ENCODE assay signal across 21 cellular contexts in the genomic region with DNA sequence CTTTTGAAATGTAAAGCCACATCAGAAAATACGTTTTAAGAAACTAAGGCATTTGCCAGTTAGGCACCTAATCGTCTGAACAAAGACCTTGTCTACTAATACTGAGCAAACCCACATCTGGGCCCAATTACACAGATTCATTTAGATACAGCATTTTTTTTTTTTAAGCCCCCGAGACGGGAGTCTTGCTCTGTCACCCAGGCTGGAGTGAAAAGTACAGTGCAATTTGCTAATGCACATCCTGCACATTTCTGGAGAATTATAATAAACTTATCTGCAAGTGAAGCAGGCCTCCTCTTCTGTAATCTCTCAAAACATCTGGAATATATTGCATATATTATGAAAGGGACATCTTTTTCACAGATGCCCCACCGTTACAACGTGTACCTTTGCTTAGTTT. TPM values are rescaled to one million over a fixed set of nuclear protein-coding genes. Genes with fewer than 3 reads are reported as not detected.
DNase-seq lines count a peak whose midpoint lies in the region; ATAC-seq lines count a peak whose summit lies in the region.
"Had no signal": no experiment of that assay in that cellular context is flagged by ENCODE, and none has a peak within 500 bp of the region (broad histone marks: within the 10 kb centered on the region; RNA-seq: fewer than 3 reads in every experiment).

No MANE protein-coding gene starts in this region.

- DNase-seq in CD8-positive, alpha-beta memory T cell, result no peak
- DNase-seq in memory B cell (ENCODE audit: low spot score in 2 of 2) (no peak), NOMO-1 (lab: John Stamatoyannopoulos, UW; ENCODE audit: unreplicated experiment in 2 of 2) (no peak), left colon (no peak), left lobe of liver (ENCODE audit: low spot score) (no peak)
- DNase-seq: activated CD4-positive, alpha-beta T cell treated with anti-CD3 and anti-CD28 coated beads for 48 hours; BE2C; caudate nucleus; NCI-H2107; small intestine; stimulated activated naive CD8-positive, alpha-beta T cell treated with anti-CD3 and anti-CD28 coated beads, Interleukin-15, Interleukin-2, amounts not matched to agents 100 U/mL and 50 U/mL, for 24 hours had no signal

- peaks cover 0 to 12% of the 10 kb centered on the region in 2 donors for H3K27me3 Mint-ChIP-seq in CD8-positive, alpha-beta memory T cell
- H3K27me3 Mint-ChIP-seq in activated T-helper 17 cell treated with anti-CD3 and anti-CD28 coated beads, Interleukin-2, amount 50 U/mL, for 72 hours, result no peaks in the 10 kb centered on the region
- H3K27me3 Mint-ChIP-seq in memory B cell, result no peaks in the 10 kb centered on the region

- H3K4me1 ChIP-seq in ACC112 (ENCODE audit: control insufficient read depth, insufficient read depth, low read length, unreplicated experiment), result peaks cover 38% of the 10 kb centered on the region
- H3K4me1 ChIP-seq in CD8-positive, alpha-beta memory T cell (ENCODE audit: insufficient read depth, low read length), result peaks cover 66% of the 10 kb centered on the region
- H3K4me1 ChIP-seq: BE2C, parathyroid adenoma had no signal

- peak overlapping the region; percentile 27 to 99 (median 60) for H3K4me3 Mint-ChIP-seq in CD8-positive, alpha-beta memory T cell
- H3K4me3 Mint-ChIP-seq in activated T-helper 17 cell treated with anti-CD3 and anti-CD28 coated beads, Interleukin-2, amount 50 U/mL, for 72 hours, result peak overlapping the region; percentile 94
- no peak overlapping the region for H3K4me3 Mint-ChIP-seq in memory B cell
- H3K4me3 Mint-ChIP-seq: GM23338 had no signal

- H3K36me3 ChIP-seq in ACC112 (ENCODE audit: insufficient read depth, low read length), result peaks cover 32% of the 10 kb centered on the region
- H3K36me3 ChIP-seq in CD8-positive, alpha-beta memory T cell (ENCODE audit: insufficient read depth, low read length), result peaks cover 46% of the 10 kb centered on the region

- no peaks in the 10 kb centered on the region for H3K27me3 ChIP-seq in ACC112 (ENCODE audit: insufficient read depth, low read length)
- H3K27me3 ChIP-seq in CD8-positive, alpha-beta memory T cell (ENCODE audit: insufficient read depth, low read length, poor library complexity, severe bottlenecking), result no peaks in the 10 kb centered on the region
- H3K27me3 ChIP-seq: BE2C, vagina had no signal

- CTCF ChIA-PET in CD8-positive, alpha-beta memory T cell (lab: Charles Lee), result interaction anchor here (1.1 kb wide), 1 partner anchor 96 kb away, joined by 3 read pairs; no protein-coding TSS in a partner anchor

- peaks cover 59 to 86% (median 79%) of the 10 kb centered on the region in 3 donors for H3K4me1 Mint-ChIP-seq in CD8-positive, alpha-beta memory T cell
- peaks cover 27% of the 10 kb centered on the region for H3K4me1 Mint-ChIP-seq in activated T-helper 17 cell treated with anti-CD3 and anti-CD28 coated beads, Interleukin-2, amount 50 U/mL, for 72 hours
- H3K4me1 Mint-ChIP-seq in memory B cell, result peaks cover 26% of the 10 kb centered on the region

- H3K4me3 ChIP-seq in ACC112 (ENCODE audit: low read depth, low read length), result 0 out of 2 replicates have a peak overlapping the region, but pooled peaks have one; percentile 97
- H3K4me3 ChIP-seq in CD8-positive, alpha-beta memory T cell (ENCODE audit: low read length), result no peak overlapping the region
- H3K4me3 ChIP-seq: GM23338, vagina had no signal

- peaks cover 0 to 3% (median 2%) of the 10 kb centered on the region in 5 donors for H3K9me3 Mint-ChIP-seq in CD8-positive, alpha-beta memory T cell
- no peaks in the 10 kb centered on the region for H3K9me3 Mint-ChIP-seq in activated T-helper 17 cell treated with anti-CD3 and anti-CD28 coated beads, Interleukin-2, amount 50 U/mL, for 72 hours
- H3K9me3 Mint-ChIP-seq in memory B cell, result no peaks in the 10 kb centered on the region
- H3K9me3 Mint-ChIP-seq: GM23338 had no signal

- peak overlapping the region in 6 of 8 donors; percentile 26 to 99 (median 72) for H3K27ac Mint-ChIP-seq in CD8-positive, alpha-beta memory T cell
- H3K27ac Mint-ChIP-seq in activated T-helper 17 cell treated with anti-CD3 and anti-CD28 coated beads, Interleukin-2, amount 50 U/mL, for 72 hours, result peak overlapping the region; percentile 67
- H3K27ac Mint-ChIP-seq in memory B cell, result peak overlapping the region; percentile 58
- H3K27ac Mint-ChIP-seq: GM23338 had no signal

- H3K36me3 Mint-ChIP-seq in CD8-positive, alpha-beta memory T cell, result peaks cover 30 to 74% (median 30%) of the 10 kb centered on the region in 3 donors
- peaks cover 84% of the 10 kb centered on the region for H3K36me3 Mint-ChIP-seq in activated T-helper 17 cell treated with anti-CD3 and anti-CD28 coated beads, Interleukin-2, amount 50 U/mL, for 72 hours (ENCODE audit: low read depth)
- peaks cover 16% of the 10 kb centered on the region for H3K36me3 Mint-ChIP-seq in memory B cell

- H3K27ac ChIP-seq in ACC112 (ENCODE audit: low read depth, low read length), result no peak overlapping the region
- H3K27ac ChIP-seq in CD8-positive, alpha-beta memory T cell (ENCODE audit: low read depth, low read length), result no peak overlapping the region
- H3K27ac ChIP-seq: parathyroid adenoma, vagina had no signal

- no peak overlapping the region for H2AFZ ChIP-seq in ACC112 (ENCODE audit: low read length, unreplicated experiment)
- H2AFZ ChIP-seq: GM23338, parathyroid adenoma had no signal

- H3K79me2 ChIP-seq in ACC112 (ENCODE audit: control insufficient read depth, insufficient read depth, low read length, unreplicated experiment), result peaks cover 53% of the 10 kb centered on the region
- H3K79me2 ChIP-seq: parathyroid adenoma had no signal

- no peaks in the 10 kb centered on the region for H3K9me3 ChIP-seq in CD8-positive, alpha-beta memory T cell (ENCODE audit: low read length)
- H3K9me3 ChIP-seq: BE2C, vagina had no signal

- intact Hi-C loops in left colon (cut with DNase I, micrococcal nuclease), result no loop called here

- POLR2A ChIA-PET in CD8-positive, alpha-beta memory T cell (lab: Charles Lee), result interaction anchor here (5.8 kb wide), 1 partner anchor 11 kb away, joined by 114 read pairs; the partner anchor contains the start of gene SYF2

- no peak for ATAC-seq in activated T-helper 17 cell treated with anti-CD3 and anti-CD28 coated beads, Interleukin-2, amount 50 U/mL, for 72 hours (replicated peaks)
- ATAC-seq in memory B cell (ENCODE audit: low read depth) (no peak), HG02870 (IDR thresholded peaks at IDR 0.05; ENCODE audit: unreplicated experiment) (no peak), left colon (no peak), left lobe of liver (no peak)
- ATAC-seq: GM23338; stimulated activated naive CD8-positive, alpha-beta T cell treated with anti-CD3 and anti-CD28 coated beads, Interleukin-15, Interleukin-2, amounts not matched to agents 100 U/mL and 50 U/mL, for 24 hours had no signal

RNA-seq across cellular contexts. Expression of gene RSRP1, which starts 3.3 kb away (rescaled TPM):
- total RNA-seq in CD8-positive, alpha-beta memory T cell, result 100 to 1,000 TPM; 116 to 124 TPM
- 47.5 TPM for polyA plus RNA-seq in CD8-positive, alpha-beta memory T cell
- total RNA-seq in activated T-helper 17 cell treated with anti-CD3 and anti-CD28 coated beads, Interleukin-2, amount 50 U/mL, for 72 hours, result 100 to 1,000 TPM; 120 to 228 TPM
- total RNA-seq in left colon (100 to 1,000 TPM; 130 to 132 TPM), left lobe of liver (64.9 TPM)

RNA-seq across cellular contexts. Expression of gene SYF2, which starts 11.6 kb away (rescaled TPM):
- 10 to 100 TPM; 38.4 to 40.4 TPM for total RNA-seq in CD8-positive, alpha-beta memory T cell
- 90.7 TPM for polyA plus RNA-seq in CD8-positive, alpha-beta memory T cell
- 10 to 100 TPM; 39.1 to 46.1 TPM for total RNA-seq in activated T-helper 17 cell treated with anti-CD3 and anti-CD28 coated beads, Interleukin-2, amount 50 U/mL, for 72 hours
- total RNA-seq in left colon, result 10 to 100 TPM; 46.3 to 49.8 TPM
- 11.8 TPM for total RNA-seq in left lobe of liver

RNA-seq across cellular contexts. Expression of gene RHD, which starts 28.4 kb away (rescaled TPM):
- not detected for total RNA-seq in CD8-positive, alpha-beta memory T cell
- 0.46 TPM for polyA plus RNA-seq in CD8-positive, alpha-beta memory T cell
- total RNA-seq in activated T-helper 17 cell treated with anti-CD3 and anti-CD28 coated beads, Interleukin-2, amount 50 U/mL, for 72 hours, result under 1 TPM in 1 of 2 donors, not detected in 1; 0.11 TPM
- not detected for total RNA-seq in left colon
- total RNA-seq in left lobe of liver, result 0.18 TPM
- total RNA-seq: Daoy; endothelial cell of umbilical vein; RPMI7951; T-helper 2 cell treated with Interferon-gamma antibody and Interleukin-4, amounts not matched to agents 100 ng/mL and 5 ng/mL, for 36 hours; vagina had no signal
- polyA plus RNA-seq: endothelial cell of umbilical vein, small intestine had no signal
